Comparison of ENCODE assay signal across 22 cellular contexts in the genomic region with DNA sequence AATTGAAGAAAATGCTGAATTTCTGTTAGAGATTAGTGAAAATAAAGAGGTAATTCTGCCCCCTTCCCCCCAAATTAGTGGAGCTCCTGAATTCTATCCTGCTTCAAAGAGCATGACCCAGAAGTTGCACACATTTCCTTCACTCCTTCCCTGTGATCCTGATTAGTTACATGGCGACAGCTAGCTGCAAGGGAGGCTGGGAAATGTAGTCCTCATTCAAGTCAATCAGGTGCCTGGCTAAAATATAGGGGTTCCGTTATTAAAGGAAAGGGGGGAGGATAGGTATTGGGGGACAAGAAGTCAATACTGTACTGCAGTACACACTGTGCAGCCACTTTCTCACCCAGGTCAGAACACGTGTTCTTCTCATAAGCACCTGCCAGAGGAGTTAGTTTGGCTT.
A peak's percentile ranks its signal among the peaks of the same experiment; 100 is the strongest.
DNase-seq lines count a peak whose midpoint lies in the region; ATAC-seq, FAIRE-seq and TF ChIP-seq lines count a peak whose summit lies in the region.
"Had no signal": no experiment of that assay in that cellular context is flagged by ENCODE, and none has a peak within 500 bp of the region (broad histone marks: within the 10 kb centered on the region; RNA-seq: fewer than 3 reads in every experiment).

No MANE protein-coding gene starts in this region.

- H3K4me2 ChIP-seq in A549 (no peak overlapping the region), DOHH2 (ENCODE audit: low read length) (peak overlapping the region; percentile 4; the same call in 1 of the 2 replicates), SU-DHL-6 (ENCODE audit: low read depth, low read length, poor library complexity, severe bottlenecking) (peak overlapping the region; percentile 44), K562 (ENCODE audit: insufficient read depth, low read length) (no peak overlapping the region)
- H3K4me2 ChIP-seq: BLaER1 had no signal

- peaks cover 91% of the 10 kb centered on the region for H3K79me2 ChIP-seq in DOHH2 (ENCODE audit: control insufficient read depth, low read length)
- H3K79me2 ChIP-seq in SU-DHL-6 (ENCODE audit: insufficient read depth, low read length), result peaks cover 98% of the 10 kb centered on the region
- no peaks in the 10 kb centered on the region for H3K79me2 ChIP-seq in K562 (ENCODE audit: control insufficient read depth, insufficient read depth, low read length)

- no peak for TF ChIP-seq EP300 in A549 (IDR thresholded peaks at IDR 0.05)
- no peak for TF ChIP-seq EP300 in K562 (IDR thresholded peaks at IDR 0.05; ENCODE audit: low read length)
- no peak for TF ChIP-seq EP300 in stomach (IDR thresholded peaks at IDR 0.05)

- FAIRE-seq in A549 (lab: Jason Lieb, UNC) (no peak), K562 (lab: Jason Lieb, UNC) (no peak)
- FAIRE-seq: D721Med, GM12892, H1 had no signal

- H3K9me3 ChIP-seq in A549 (peaks cover 38% of the 10 kb centered on the region), DOHH2 (ENCODE audit: control insufficient read depth, insufficient read depth, low read length) (peaks cover 6% of the 10 kb centered on the region), SU-DHL-6 (ENCODE audit: insufficient read depth, low read length) (peaks cover 8% of the 10 kb centered on the region; the same call in 1 of the 2 replicates), K562 (replicated peaks; ENCODE audit: control insufficient read depth, insufficient read depth, low read depth, low read length) (no peaks in the 10 kb centered on the region), stomach (peaks cover 0 to 18% (median 12%) of the 10 kb centered on the region in 4 donors)

- ATAC-seq in A549 (no peak), K562 (no peak)
- ATAC-seq: CD8-positive, alpha-beta T cell had no signal

- H3K36me3 ChIP-seq in DOHH2 (ENCODE audit: control insufficient read depth, low read length) (peaks cover 13% of the 10 kb centered on the region), SU-DHL-6 (ENCODE audit: low read length) (peaks cover 7% of the 10 kb centered on the region; the same call in 1 of the 2 replicates), K562 (ENCODE audit: control insufficient read depth, insufficient read depth, low read length) (no peaks in the 10 kb centered on the region), stomach (peaks cover 0 to 15% (median 4%) of the 10 kb centered on the region in 4 donors)

- H2AFZ ChIP-seq in SU-DHL-6 (ENCODE audit: low read depth, low read length, severe bottlenecking), result no peak overlapping the region
- H2AFZ ChIP-seq in K562 (ENCODE audit: low read depth, low read length), result no peak overlapping the region
- H2AFZ ChIP-seq: GM23248 had no signal

- no peaks in the 10 kb centered on the region for H4K20me1 ChIP-seq in DOHH2 (ENCODE audit: control insufficient read depth, insufficient read depth, low read depth, low read length)
- H4K20me1 ChIP-seq in SU-DHL-6 (ENCODE audit: low read depth, low read length), result no peaks in the 10 kb centered on the region
- H4K20me1 ChIP-seq in K562 (replicated peaks; ENCODE audit: control insufficient read depth, insufficient read depth, low read length), result no peaks in the 10 kb centered on the region
- H4K20me1 ChIP-seq: BLaER1 had no signal

- intact Hi-C loops in K562 (cut with micrococcal nuclease) (no loop called here), stomach (cut with DNase I; ENCODE audit: low total_unique reads) (no loop called here)

- H3K4me1 ChIP-seq in A549 (no peaks in the 10 kb centered on the region), DOHH2 (ENCODE audit: control insufficient read depth, low read length) (peaks cover 60% of the 10 kb centered on the region), K562 (replicated peaks in 1 of 2; ENCODE audit: control insufficient read depth in 2 of 2, insufficient read depth in 2 of 2, low read length in 2 of 2) (no peaks in the 10 kb centered on the region), stomach (peaks cover 0 to 5% (median 0%) of the 10 kb centered on the region in 4 donors)

- DNase-seq in A549 (ENCODE audit: low read depth in 1 of 2, low spot score in 1 of 2) (peak in 1 of 2 experiments; percentile 60), K562 (ENCODE audit: extremely low read depth in 1 of 4, low spot score in 3 of 4) (no peak), stomach (no peak), NCI-H2081 treated with DMSO at 0.1 percent for 48 hours (lab: John Stamatoyannopoulos, UW) (no peak), islet precursor cell (no peak), iPS-NIHi7 (ENCODE audit: extremely low spot score) (no peak)
- DNase-seq: 8988T; CD4-positive, CD25-positive, alpha-beta regulatory T cell; CD8-positive, alpha-beta T cell; DMS 273 treated with DMSO at 0.1 percent for 48 hours; DMS79; GF-D8; GM23248; H7; HCEC 1CT had no signal

- POLR2A ChIA-PET in A549 (lab: Yijun Ruan, JAX), result no interaction called here
- POLR2A ChIA-PET in K562 (lab: Yijun Ruan, JAX), result interaction anchor here (0.6 kb wide), 1 partner anchor 572 kb away, joined by 3 read pairs; no protein-coding TSS in a partner anchor

- BruUV-seq in K562 (replicated peaks; lab: Mats Ljungman, UMichigan), result no TSS peak

- H3F3A ChIP-seq in DOHH2 (ENCODE audit: control insufficient read depth, insufficient read depth) (peaks cover 6% of the 10 kb centered on the region), SU-DHL-6 (ENCODE audit: insufficient read depth) (peaks cover 52% of the 10 kb centered on the region)

- TF ChIP-seq POLR2A in A549 (IDR thresholded peaks at IDR 0.05; ENCODE audit: low read length), result no peak
- TF ChIP-seq POLR2A in K562 (conservative IDR thresholded peaks at IDR 0.05), result no peak
- no peak for TF ChIP-seq POLR2A in stomach (IDR thresholded peaks at IDR 0.05)

- H3K27me3 ChIP-seq in DOHH2 (ENCODE audit: control insufficient read depth, low read length) (no peaks in the 10 kb centered on the region), SU-DHL-6 (ENCODE audit: low read length) (no peaks in the 10 kb centered on the region), K562 (ENCODE audit: control insufficient read depth in 2 of 2, insufficient read depth in 2 of 2, low read length in 2 of 2) (no peaks in the 10 kb centered on the region), stomach (no peaks in the 10 kb centered on the region)
- H3K27me3 ChIP-seq: BLaER1 had no signal

- H3K9ac ChIP-seq in SU-DHL-6 (ENCODE audit: low read length) (peak overlapping the region; percentile 27; the same call in 1 of the 2 replicates), K562 (ENCODE audit: insufficient read depth in 1 of 2, low read depth in 2 of 2, low read length in 2 of 2) (no peak overlapping the region)
- H3K9ac ChIP-seq: BLaER1, GM23248 had no signal

- no peaks in the 10 kb centered on the region for H3K9me1 ChIP-seq in K562 (ENCODE audit: control insufficient read depth, insufficient read depth, low read length)

- H3K9me2 ChIP-seq in DOHH2 (replicated peaks; ENCODE audit: control insufficient read depth, low read length) (no peaks in the 10 kb centered on the region), SU-DHL-6 (replicated peaks; ENCODE audit: insufficient read depth, low read length) (no peaks in the 10 kb centered on the region)

- TF ChIP-seq CTCF in A549 (IDR thresholded peaks at IDR 0.05), result no peak
- TF ChIP-seq CTCF in DOHH2 (IDR thresholded peaks at IDR 0.05; ENCODE audit: low read depth, low read length, poor library complexity, severe bottlenecking), result no peak
- no peak for TF ChIP-seq CTCF in SU-DHL-6 (IDR thresholded peaks at IDR 0.05; ENCODE audit: insufficient read depth, low read length, poor library complexity, severe bottlenecking)
- TF ChIP-seq CTCF in K562 (IDR thresholded peaks at IDR 0.05 in 2 of 3, conservative IDR thresholded peaks at IDR 0.05 in 1 of 3; ENCODE audit: insufficient read depth in 2 of 3, low read depth in 1 of 3, low read length in 3 of 3), result no peak
- no peak for TF ChIP-seq CTCF in stomach (IDR thresholded peaks at IDR 0.05)

- CTCF ChIA-PET in A549 (lab: Yijun Ruan, JAX) (interaction anchor here (0.7 to 2.1 kb wide), 7 partner anchors 10 to 284 kb away, joined by 3 to 7 read pairs (median 3); no protein-coding TSS in a partner anchor), K562 (lab: Yijun Ruan, JAX; ENCODE audit: low intra/inter-chr PET ratio) (no interaction called here)

- TF ChIP-seq RAD21 in A549 (conservative IDR thresholded peaks at IDR 0.05 in 1 of 2, IDR thresholded peaks at IDR 0.05 in 1 of 2) (no peak), K562 (CRISPR knock-in tag; conservative IDR thresholded peaks at IDR 0.05 in 1 of 2, IDR thresholded peaks at IDR 0.05 in 1 of 2) (no peak)

- H3K27ac ChIP-seq in A549 (no peak overlapping the region), DOHH2 (ENCODE audit: low read depth, low read length) (no peak overlapping the region), SU-DHL-6 (ENCODE audit: low read depth, low read length) (peak overlapping the region; percentile 95), K562 (ENCODE audit: extremely low read depth, low read depth, low read length) (no peak overlapping the region), stomach (no peak overlapping the region)
- H3K27ac ChIP-seq: BLaER1, C4-2B, GM23248 had no signal

- H3K4me3 ChIP-seq in A549 (no peak overlapping the region), DOHH2 (ENCODE audit: low read length) (no peak overlapping the region), SU-DHL-6 (ENCODE audit: insufficient read depth, low read length, poor library complexity, severe bottlenecking) (no peak overlapping the region), K562 (no peak overlapping the region), stomach (no peak overlapping the region)
- H3K4me3 ChIP-seq: BLaER1, GM23248 had no signal

- 92% methylated on average over 3 of the region's 3 CpGs for WGBS in A549 (ENCODE audit: missing lambda C conversion rate)
- 0% methylated on average over 2 of the region's 3 CpGs for WGBS in K562 (ENCODE audit: insufficient coverage, low coverage, missing lambda C conversion rate)
- WGBS in stomach, 5 donors, result 95 to 100% (median 96%) methylated on average over 3 of the region's 3 CpGs

- in situ Hi-C loops in K562 (cut with MboI), result no loop called here

TF ChIP-seq in A549, 52 proteins besides CTCF, POLR2A, EP300 and RAD21:
- TF ChIP-seq MAZ (IDR thresholded peaks at IDR 0.05; ENCODE audit: borderline replicate concordance, low read depth, low read length) (no peak), TFCP2L1 (CRISPR knock-in tag; IDR thresholded peaks at IDR 0.05) (0 out of 2 replicates have a peak, but pooled peaks have one; percentile 8)

TF ChIP-seq in K562, 482 proteins besides CTCF, POLR2A, EP300 and RAD21 (continues in another document):
- TF ChIP-seq, protein P1, sequence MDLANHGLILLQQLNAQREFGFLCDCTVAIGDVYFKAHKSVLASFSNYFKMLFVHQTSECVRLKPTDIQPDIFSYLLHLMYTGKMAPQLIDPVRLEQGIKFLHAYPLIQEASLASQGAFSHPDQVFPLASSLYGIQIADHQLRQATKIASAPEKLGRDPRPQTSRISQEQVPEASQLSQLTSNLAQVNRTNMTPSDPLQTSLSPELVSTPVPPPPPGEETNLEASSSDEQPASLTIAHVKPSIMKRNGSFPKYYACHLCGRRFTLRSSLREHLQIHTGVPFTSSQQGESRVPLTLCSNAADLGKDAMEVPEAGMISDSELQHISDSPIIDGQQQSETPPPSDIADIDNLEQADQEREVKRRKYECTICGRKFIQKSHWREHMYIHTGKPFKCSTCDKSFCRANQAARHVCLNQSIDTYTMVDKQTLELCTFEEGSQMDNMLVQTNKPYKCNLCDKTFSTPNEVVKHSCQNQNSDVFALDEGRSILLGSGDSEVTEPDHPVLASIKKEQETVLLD (IDR thresholded peaks at IDR 0.05), result no peak
- 0 out of 4 replicates have a peak, but pooled peaks of 1 of the 2 experiments have one; percentile 22 for TF ChIP-seq SIX5 (IDR thresholded peaks at IDR 0.05; ENCODE audit: borderline replicate concordance in 1 of 2, insufficient read depth in 1 of 2, low read depth in 1 of 2, low read length in 2 of 2)

Comparison
In these comparisons a context has a peak if more than half of its experiments do, and no peak if none do; other contexts are left out.
1. H3K4me2 ChIP-seq: peak in DOHH2 (single experiment) and SU-DHL-6 (single experiment); none in A549 (single experiment) and K562 (single experiment).